ENCODE assay signal across 8 cellular contexts in genomic region chr11:113014731-113015455, GRCh38. TPM values are rescaled to one million over a fixed set of nuclear protein-coding genes. Genes with fewer than 3 reads are reported as not detected.
A peak's percentile ranks its signal among the peaks of the same experiment; 100 is the strongest.
DNase-seq lines count a peak whose midpoint lies in the region; ATAC-seq and TF ChIP-seq lines count a peak whose summit lies in the region.

No MANE protein-coding gene starts in this region.

- peak; percentile 17 for DNase-seq in AG20443 (ENCODE audit: low spot score)
- peak; percentile 72 for DNase-seq in NCI-H1694 (lab: John Stamatoyannopoulos, UW)
- DNase-seq in left lobe of liver (ENCODE audit: low spot score): no peak
- no peak for DNase-seq in SW 1271 (lab: John Stamatoyannopoulos, UW)
- no peak for DNase-seq in activated CD4-positive, CD25-positive, alpha-beta regulatory T cell (lab: John Stamatoyannopoulos, UW)

- ATAC-seq in SK-N-SH treated with all-trans-retinoic acid at 6 μM for 48 hours: peak; percentile 50
- peak; percentile 77 for ATAC-seq in left lobe of liver
- no peak for ATAC-seq in HG03457 (IDR thresholded peaks at IDR 0.05; ENCODE audit: unreplicated experiment)
- ATAC-seq in GM21381 (IDR thresholded peaks at IDR 0.05; ENCODE audit: unreplicated experiment): no peak

TF ChIP-seq in SK-N-SH treated with all-trans-retinoic acid at 6 μM for 48 hours, 23 proteins besides CTCF, POLR2A, EP300 and RAD21:
- no peak for TF ChIP-seq ZNF565 (CRISPR knock-in tag; conservative IDR thresholded peaks at IDR 0.05; ENCODE audit: low read depth)

RNA-seq across cellular contexts. Expression of gene NCAM1, which starts 53.7 kb away (rescaled TPM):
- total RNA-seq in left lobe of liver: 2.8 TPM

Comparison
In these comparisons a context has a peak if more than half of its experiments do, and no peak if none do; other contexts are left out.
1. DNase-seq: peak in AG20443 (single experiment) and NCI-H1694 (single experiment); none in left lobe of liver (single experiment), SW 1271 (0 of 2) and activated CD4-positive, CD25-positive, alpha-beta regulatory T cell (0 of 4).
2. ATAC-seq: peak in SK-N-SH treated with all-trans-retinoic acid at 6 μM for 48 hours (single experiment) and left lobe of liver (single experiment); none in HG03457 (single experiment) and GM21381 (single experiment).